In the genomic region with DNA sequence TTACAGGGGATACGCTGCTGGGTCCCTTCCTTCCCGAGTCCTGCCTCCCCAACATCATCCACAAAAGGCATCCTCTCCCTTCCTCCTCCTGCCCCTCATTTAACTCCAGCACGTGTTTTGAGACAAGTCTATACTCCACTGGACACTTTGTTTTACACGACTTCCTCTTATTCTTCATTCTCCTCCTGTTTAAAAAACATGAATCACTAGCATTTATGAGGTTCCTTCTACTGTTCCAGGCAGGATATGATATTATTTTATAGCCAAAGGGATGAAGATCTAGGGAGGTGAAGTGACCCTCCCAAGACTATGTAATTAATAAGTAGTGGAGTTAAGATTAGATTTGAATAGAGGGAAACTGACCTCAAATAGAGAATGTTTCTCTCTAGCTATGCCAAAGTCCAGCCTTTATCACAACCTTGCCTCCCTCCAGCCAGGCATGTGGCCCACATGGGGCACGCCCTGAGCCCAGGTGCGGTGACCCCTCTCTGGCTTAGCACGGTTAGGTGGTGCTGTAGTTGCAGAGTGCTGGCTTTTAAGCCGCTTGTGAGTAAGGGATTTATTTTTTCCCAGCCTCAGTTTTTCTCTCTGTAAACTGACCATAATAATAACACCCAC, we compare ENCODE assay signal across 32 cellular contexts. TPM values are rescaled to one million over a fixed set of nuclear protein-coding genes. Genes with fewer than 3 reads are reported as not detected.
DNase-seq lines count a peak whose midpoint lies in the region; ATAC-seq, FAIRE-seq and TF ChIP-seq lines count a peak whose summit lies in the region.
"Had no signal": no experiment of that assay in that cellular context is flagged by ENCODE, and none has a peak within 500 bp of the region (broad histone marks: within the 10 kb centered on the region; RNA-seq: fewer than 3 reads in every experiment).

No MANE protein-coding gene starts in this region.

- H3K9ac ChIP-seq in BLaER1 treated with 17β-estradiol and CSF1 and Interleukin-3, amounts not matched to agents 10 nM and 100 nM: no peak overlapping the region
- peak overlapping the region; percentile 26; the same call in 1 of the 2 replicates for H3K9ac ChIP-seq in PC-3 (ENCODE audit: low read length)

- no peaks in the 10 kb centered on the region for H3K79me2 ChIP-seq in PC-3 (ENCODE audit: low read length)

- H3K9me2 ChIP-seq in PC-3 (replicated peaks; ENCODE audit: low read length): no peaks in the 10 kb centered on the region

- H4K20me1 ChIP-seq in BLaER1 treated with 17β-estradiol and CSF1 and Interleukin-3, amounts not matched to agents 10 nM and 100 nM: no peaks in the 10 kb centered on the region
- no peaks in the 10 kb centered on the region for H4K20me1 ChIP-seq in PC-3 (ENCODE audit: low read length)

- ATAC-seq in PC-3: peak; percentile 59
- ATAC-seq in pancreas: peak in 3 of 4 donors; percentile 33 to 54 (median 34)
- ATAC-seq: gastroesophageal sphincter; naive thymus-derived CD4-positive, alpha-beta T cell; T-cell had no signal

- BruUV-seq in PC-3 (replicated peaks; lab: Mats Ljungman, UMichigan): no TSS peak

- H3F3A ChIP-seq in PC-3 (ENCODE audit: low read length, unreplicated experiment): no peaks in the 10 kb centered on the region

- H3K4me2 ChIP-seq in BLaER1 treated with 17β-estradiol and CSF1 and Interleukin-3, amounts not matched to agents 10 nM and 100 nM: peak overlapping the region in 9 of 11 experiments; percentile 30 to 57 (median 44); a peak in 15 of 22 replicates
- peak overlapping the region; percentile 72 for H3K4me2 ChIP-seq in PC-3 (ENCODE audit: low read length)

- TF ChIP-seq CTCF in PC-3 (conservative IDR thresholded peaks at IDR 0.05; ENCODE audit: low read depth, low read length) (no peak), pancreas (IDR thresholded peaks at IDR 0.05) (no peak)

- no peak for FAIRE-seq in pancreas (lab: Jason Lieb, UNC)
- FAIRE-seq: A549, GM12891, H54 had no signal

- 49 to 52% methylated on average over 8 of the region's 8 CpGs for WGBS in pancreas, 2 donors

- H3K9me3 ChIP-seq in BLaER1 treated with 17β-estradiol and CSF1 and Interleukin-3, amounts not matched to agents 10 nM and 100 nM (replicated peaks in 1 of 11): no peaks in the 10 kb centered on the region
- H3K9me3 ChIP-seq in PC-3 (ENCODE audit: low read length) (no peaks in the 10 kb centered on the region), pancreas (no peaks in the 10 kb centered on the region)
- H3K9me3 ChIP-seq: A549, gastroesophageal sphincter, prostate gland, sigmoid colon, upper lobe of right lung had no signal

- no peaks in the 10 kb centered on the region for H3K27me3 ChIP-seq in BLaER1 treated with 17β-estradiol and CSF1 and Interleukin-3, amounts not matched to agents 10 nM and 100 nM
- H3K27me3 ChIP-seq in PC-3 (ENCODE audit: low read length): no peaks in the 10 kb centered on the region
- no peaks in the 10 kb centered on the region for H3K27me3 ChIP-seq in pancreas
- H3K27me3 ChIP-seq: sigmoid colon, upper lobe of right lung had no signal

- no peak overlapping the region for H3K27ac ChIP-seq in BLaER1 treated with 17β-estradiol and CSF1 and Interleukin-3, amounts not matched to agents 10 nM and 100 nM
- H3K27ac ChIP-seq in PC-3 (ENCODE audit: low read length) (peak overlapping the region; percentile 72), pancreas (no peak overlapping the region)
- H3K27ac ChIP-seq: A549, gastroesophageal sphincter, prostate gland, sigmoid colon, upper lobe of right lung, WERI-Rb-1 had no signal

- POLR2A ChIA-PET in PC-3 (lab: Charles Lee; ENCODE audit: unreplicated experiment): no interaction called here

- peak; percentile 62 for DNase-seq in PC-3
- peak; percentile 4 for DNase-seq in kidney tubule cell (ENCODE audit: low spot score)
- DNase-seq in pancreas: no peak
- no peak for DNase-seq in AG08396 (ENCODE audit: low spot score)
- no peak for DNase-seq in activated CD4-positive, alpha-beta T cell treated with anti-CD3 and anti-CD28 coated beads, Interleukin-2, amount 50 U/mL, for 48 hours
- no peak for DNase-seq in GDM1 (lab: John Stamatoyannopoulos, UW)
- DNase-seq in NCI-H1417 treated with DMSO at 0.1 percent for 48 hours (lab: John Stamatoyannopoulos, UW): no peak
- DNase-seq: activated CD4-positive, alpha-beta T cell treated with anti-CD3 and anti-CD28 coated beads for 48 hours; activated CD8-positive, alpha-beta memory T cell treated with anti-CD3 and anti-CD28 coated beads for 24 hours; activated T-cell treated with anti-CD3 and anti-CD28 coated beads for 4 hours; AML-193; CD8-positive, alpha-beta memory T cell; Karpas-422; naive thymus-derived CD4-positive, alpha-beta T cell; NCI-H1048; NCI-H1694 treated with DMSO at 0.1 percent for 48 hours; NCI-H2171; NCI-H510A; sigmoid colon; stimulated activated CD4-positive, alpha-beta T cell treated with anti-CD3 and anti-CD28 coated beads, Interleukin-4, amount 100 ng/mL, for 24 hours; substantia nigra; T-cell; WERI-Rb-1 had no signal

- CTCF ChIA-PET in PC-3 (lab: Charles Lee): no interaction called here

- no peaks in the 10 kb centered on the region for H3K36me3 ChIP-seq in BLaER1 treated with 17β-estradiol and CSF1 and Interleukin-3, amounts not matched to agents 10 nM and 100 nM
- no peaks in the 10 kb centered on the region for H3K36me3 ChIP-seq in PC-3 (ENCODE audit: low read depth, low read length)
- H3K36me3 ChIP-seq in pancreas: no peaks in the 10 kb centered on the region
- H3K36me3 ChIP-seq: gastroesophageal sphincter, prostate gland, sigmoid colon, upper lobe of right lung, WERI-Rb-1 had no signal

- H3K4me1 ChIP-seq in BLaER1 treated with 17β-estradiol and CSF1 and Interleukin-3, amounts not matched to agents 10 nM and 100 nM: peaks cover 8 to 16% (median 10%) of the 10 kb centered on the region in 10 experiments; a peak in 15 of 20 replicates
- H3K4me1 ChIP-seq in PC-3 (ENCODE audit: insufficient read depth, low read length) (peaks cover 34% of the 10 kb centered on the region), pancreas (peaks cover 0 to 5% (median 4%) of the 10 kb centered on the region in 3 donors)
- H3K4me1 ChIP-seq: gastroesophageal sphincter, prostate gland, sigmoid colon had no signal

- intact Hi-C loops in PC-3 (cut with micrococcal nuclease) (loop anchor here (5.0 to 10.0 kb wide), 2 partner anchors 139 kb away; a partner anchor contains a TSS), pancreas (cut with DNase I) (no loop called here)

- no peak overlapping the region for H3K4me3 ChIP-seq in BLaER1 treated with 17β-estradiol and CSF1 and Interleukin-3, amounts not matched to agents 10 nM and 100 nM
- H3K4me3 ChIP-seq in PC-3 (ENCODE audit: low read length) (no peak overlapping the region), pancreas (no peak overlapping the region)
- H3K4me3 ChIP-seq: gastroesophageal sphincter, prostate gland, sigmoid colon, upper lobe of right lung had no signal

- H2AFZ ChIP-seq in PC-3 (ENCODE audit: low read length): no peak overlapping the region

RNA-seq across cellular contexts. Expression of a gene that starts 1.3 kb away (rescaled TPM):
- 3.1 and 5.2 TPM in 2 replicates for total RNA-seq in PC-3 (2014; rRNA removed)
- 10 to 100 TPM in 5 of 6 donors, 1 to 10 TPM in 1; 8.0 to 66.9 (median 14.3) TPM for total RNA-seq in pancreas
- polyA plus RNA-seq in pancreas: 10 to 100 TPM; 33.1 to 34.4 TPM
- total RNA-seq: CD8-positive, alpha-beta memory T cell; chondrocyte; naive thymus-derived CD4-positive, alpha-beta T cell; sigmoid colon; SK-MEL-5; T-cell had no signal
- polyA plus RNA-seq: naive thymus-derived CD4-positive, alpha-beta T cell had no signal

RNA-seq across cellular contexts. Expression of a gene that starts 22.5 kb away (rescaled TPM):
- total RNA-seq in PC-3 (2014; rRNA removed) (not detected in 2 replicates), pancreas (10 to 100 TPM in 1 of 6 donors, 1 to 10 TPM in 5; 4.4 to 13.3 (median 7.1) TPM)
- 1 to 10 TPM; 2.5 TPM for polyA plus RNA-seq in pancreas
- total RNA-seq: chondrocyte, SK-MEL-5 had no signal

Comparison
In these comparisons a context has a peak if more than half of its experiments do, and no peak if none do; other contexts are left out.
1. DNase-seq: peak in PC-3 (single experiment) and kidney tubule cell (single experiment); none in pancreas (0 of 6), AG08396 (single experiment), activated CD4-positive, alpha-beta T cell treated with anti-CD3 and anti-CD28 coated beads, Interleukin-2, amount 50 U/mL, for 48 hours (0 of 2), GDM1 (single experiment) and NCI-H1417 treated with DMSO at 0.1 percent for 48 hours (single experiment).